Comparison of ENCODE assay signal across 1 cellular context in the genomic region with DNA sequence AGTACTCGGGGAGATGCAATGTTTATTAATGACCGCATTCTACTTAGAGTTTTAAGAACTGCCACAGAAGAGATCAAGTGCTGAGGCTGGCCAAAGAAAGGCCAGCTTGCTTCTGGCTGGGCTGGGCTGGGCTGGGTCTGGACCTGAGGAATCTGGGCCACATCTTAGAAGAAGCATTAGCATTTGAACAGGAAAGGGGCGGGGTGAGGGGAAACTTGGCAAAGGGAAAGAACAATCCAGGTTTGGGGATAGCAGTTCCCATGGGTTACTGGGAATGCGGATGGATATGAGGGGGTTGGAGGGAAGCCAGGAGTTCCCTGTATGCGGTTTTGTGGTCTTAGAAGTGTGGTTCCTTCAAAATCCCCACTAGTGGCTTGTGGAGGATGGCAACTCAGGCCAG.
TF ChIP-seq lines count a peak whose summit lies in the region.

No MANE protein-coding gene starts in this region.

TF ChIP-seq in IMR-90, 13 proteins besides CTCF, POLR2A, EP300 and RAD21 (continued from another document):
- no peak for TF ChIP-seq USF2 (IDR thresholded peaks at IDR 0.05; ENCODE audit: low read depth, low read length)
TF ChIP-seq in IMR-90: peak in this region for 0.
